1 cellular context compared by ENCODE assay signal in genomic region chrX:49812177-49812576, GRCh38.
TF ChIP-seq lines count a peak whose summit lies in the region.

No MANE protein-coding gene starts in this region.

TF ChIP-seq in HepG2, 621 proteins besides CTCF, POLR2A, EP300 and RAD21 (continued from another document and continues in another):
- peak; percentile 86 for TF ChIP-seq ARID5B (CRISPR knock-in tag; IDR thresholded peaks at IDR 0.05)
- no peak for TF ChIP-seq RFX3 (CRISPR knock-in tag; IDR thresholded peaks at IDR 0.05)
- TF ChIP-seq, protein P1, sequence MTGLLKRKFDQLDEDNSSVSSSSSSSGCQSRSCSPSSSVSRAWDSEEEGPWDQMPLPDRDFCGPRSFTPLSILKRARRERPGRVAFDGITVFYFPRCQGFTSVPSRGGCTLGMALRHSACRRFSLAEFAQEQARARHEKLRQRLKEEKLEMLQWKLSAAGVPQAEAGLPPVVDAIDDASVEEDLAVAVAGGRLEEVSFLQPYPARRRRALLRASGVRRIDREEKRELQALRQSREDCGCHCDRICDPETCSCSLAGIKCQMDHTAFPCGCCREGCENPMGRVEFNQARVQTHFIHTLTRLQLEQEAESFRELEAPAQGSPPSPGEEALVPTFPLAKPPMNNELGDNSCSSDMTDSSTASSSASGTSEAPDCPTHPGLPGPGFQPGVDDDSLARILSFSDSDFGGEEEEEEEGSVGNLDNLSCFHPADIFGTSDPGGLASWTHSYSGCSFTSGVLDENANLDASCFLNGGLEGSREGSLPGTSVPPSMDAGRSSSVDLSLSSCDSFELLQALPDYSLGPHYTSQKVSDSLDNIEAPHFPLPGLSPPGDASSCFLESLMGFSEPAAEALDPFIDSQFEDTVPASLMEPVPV (CRISPR knock-in tag; IDR thresholded peaks at IDR 0.05) = no peak
- TF ChIP-seq ZNF816 (CRISPR knock-in tag; IDR thresholded peaks at IDR 0.05; ENCODE audit: borderline replicate concordance) = no peak
- no peak for TF ChIP-seq ELF4 (CRISPR knock-in tag; IDR thresholded peaks at IDR 0.05; ENCODE audit: borderline replicate concordance)
- TF ChIP-seq U2AF1 (optimal IDR thresholded peaks at IDR 0.05; ENCODE audit: low read depth, low read length) = no peak
- TF ChIP-seq ZMAT5 (CRISPR knock-in tag; IDR thresholded peaks at IDR 0.05; ENCODE audit: borderline replicate concordance, low read depth) = no peak
- no peak for TF ChIP-seq ZNF598 (CRISPR knock-in tag; IDR thresholded peaks at IDR 0.05; ENCODE audit: borderline replicate concordance)
- no peak for TF ChIP-seq ZNF614 (CRISPR knock-in tag; IDR thresholded peaks at IDR 0.05; ENCODE audit: borderline replicate concordance)
- TF ChIP-seq, protein P2, sequence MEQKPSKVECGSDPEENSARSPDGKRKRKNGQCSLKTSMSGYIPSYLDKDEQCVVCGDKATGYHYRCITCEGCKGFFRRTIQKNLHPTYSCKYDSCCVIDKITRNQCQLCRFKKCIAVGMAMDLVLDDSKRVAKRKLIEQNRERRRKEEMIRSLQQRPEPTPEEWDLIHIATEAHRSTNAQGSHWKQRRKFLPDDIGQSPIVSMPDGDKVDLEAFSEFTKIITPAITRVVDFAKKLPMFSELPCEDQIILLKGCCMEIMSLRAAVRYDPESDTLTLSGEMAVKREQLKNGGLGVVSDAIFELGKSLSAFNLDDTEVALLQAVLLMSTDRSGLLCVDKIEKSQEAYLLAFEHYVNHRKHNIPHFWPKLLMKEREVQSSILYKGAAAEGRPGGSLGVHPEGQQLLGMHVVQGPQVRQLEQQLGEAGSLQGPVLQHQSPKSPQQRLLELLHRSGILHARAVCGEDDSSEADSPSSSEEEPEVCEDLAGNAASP (CRISPR knock-in tag; IDR thresholded peaks at IDR 0.05; ENCODE audit: borderline replicate concordance) = no peak; the same call in 1 of the 2 replicates
- no peak for TF ChIP-seq ZNF773 (CRISPR knock-in tag; IDR thresholded peaks at IDR 0.05; ENCODE audit: borderline replicate concordance)
- no peak for TF ChIP-seq EZH2 (conservative IDR thresholded peaks at IDR 0.05; ENCODE audit: low read depth, low read length)
- no peak for TF ChIP-seq KMT2A (CRISPR knock-in tag; IDR thresholded peaks at IDR 0.05)
- TF ChIP-seq, protein P3, sequence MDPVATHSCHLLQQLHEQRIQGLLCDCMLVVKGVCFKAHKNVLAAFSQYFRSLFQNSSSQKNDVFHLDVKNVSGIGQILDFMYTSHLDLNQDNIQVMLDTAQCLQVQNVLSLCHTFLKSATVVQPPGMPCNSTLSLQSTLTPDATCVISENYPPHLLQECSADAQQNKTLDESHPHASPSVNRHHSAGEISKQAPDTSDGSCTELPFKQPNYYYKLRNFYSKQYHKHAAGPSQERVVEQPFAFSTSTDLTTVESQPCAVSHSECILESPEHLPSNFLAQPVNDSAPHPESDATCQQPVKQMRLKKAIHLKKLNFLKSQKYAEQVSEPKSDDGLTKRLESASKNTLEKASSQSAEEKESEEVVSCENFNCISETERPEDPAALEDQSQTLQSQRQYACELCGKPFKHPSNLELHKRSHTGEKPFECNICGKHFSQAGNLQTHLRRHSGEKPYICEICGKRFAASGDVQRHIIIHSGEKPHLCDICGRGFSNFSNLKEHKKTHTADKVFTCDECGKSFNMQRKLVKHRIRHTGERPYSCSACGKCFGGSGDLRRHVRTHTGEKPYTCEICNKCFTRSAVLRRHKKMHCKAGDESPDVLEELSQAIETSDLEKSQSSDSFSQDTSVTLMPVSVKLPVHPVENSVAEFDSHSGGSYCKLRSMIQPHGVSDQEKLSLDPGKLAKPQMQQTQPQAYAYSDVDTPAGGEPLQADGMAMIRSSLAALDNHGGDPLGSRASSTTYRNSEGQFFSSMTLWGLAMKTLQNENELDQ (CRISPR knock-in tag; IDR thresholded peaks at IDR 0.05; ENCODE audit: borderline replicate concordance) = no peak
- no peak for TF ChIP-seq ZNF446 (CRISPR knock-in tag; IDR thresholded peaks at IDR 0.05)
- no peak for TF ChIP-seq JUNB (CRISPR knock-in tag; IDR thresholded peaks at IDR 0.05; ENCODE audit: borderline replicate concordance)
- TF ChIP-seq REL (CRISPR knock-in tag; conservative IDR thresholded peaks at IDR 0.05) = no peak
- no peak for TF ChIP-seq ZHX1 (CRISPR knock-in tag; IDR thresholded peaks at IDR 0.05; ENCODE audit: low read depth)
- TF ChIP-seq ZNF775 (CRISPR knock-in tag; IDR thresholded peaks at IDR 0.05; ENCODE audit: borderline replicate concordance) = no peak
- no peak for TF ChIP-seq ZSCAN20 (CRISPR knock-in tag; IDR thresholded peaks at IDR 0.05; ENCODE audit: borderline replicate concordance)
- TF ChIP-seq ZNF337 (CRISPR knock-in tag; IDR thresholded peaks at IDR 0.05; ENCODE audit: borderline replicate concordance, low read depth) = no peak
- TF ChIP-seq, protein P4, sequence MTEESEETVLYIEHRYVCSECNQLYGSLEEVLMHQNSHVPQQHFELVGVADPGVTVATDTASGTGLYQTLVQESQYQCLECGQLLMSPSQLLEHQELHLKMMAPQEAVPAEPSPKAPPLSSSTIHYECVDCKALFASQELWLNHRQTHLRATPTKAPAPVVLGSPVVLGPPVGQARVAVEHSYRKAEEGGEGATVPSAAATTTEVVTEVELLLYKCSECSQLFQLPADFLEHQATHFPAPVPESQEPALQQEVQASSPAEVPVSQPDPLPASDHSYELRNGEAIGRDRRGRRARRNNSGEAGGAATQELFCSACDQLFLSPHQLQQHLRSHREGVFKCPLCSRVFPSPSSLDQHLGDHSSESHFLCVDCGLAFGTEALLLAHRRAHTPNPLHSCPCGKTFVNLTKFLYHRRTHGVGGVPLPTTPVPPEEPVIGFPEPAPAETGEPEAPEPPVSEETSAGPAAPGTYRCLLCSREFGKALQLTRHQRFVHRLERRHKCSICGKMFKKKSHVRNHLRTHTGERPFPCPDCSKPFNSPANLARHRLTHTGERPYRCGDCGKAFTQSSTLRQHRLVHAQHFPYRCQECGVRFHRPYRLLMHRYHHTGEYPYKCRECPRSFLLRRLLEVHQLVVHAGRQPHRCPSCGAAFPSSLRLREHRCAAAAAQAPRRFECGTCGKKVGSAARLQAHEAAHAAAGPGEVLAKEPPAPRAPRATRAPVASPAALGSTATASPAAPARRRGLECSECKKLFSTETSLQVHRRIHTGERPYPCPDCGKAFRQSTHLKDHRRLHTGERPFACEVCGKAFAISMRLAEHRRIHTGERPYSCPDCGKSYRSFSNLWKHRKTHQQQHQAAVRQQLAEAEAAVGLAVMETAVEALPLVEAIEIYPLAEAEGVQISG (CRISPR knock-in tag; IDR thresholded peaks at IDR 0.05) = no peak
- no peak for TF ChIP-seq ZNF724P (CRISPR knock-in tag; IDR thresholded peaks at IDR 0.05; ENCODE audit: borderline replicate concordance)
- TF ChIP-seq, protein P5, sequence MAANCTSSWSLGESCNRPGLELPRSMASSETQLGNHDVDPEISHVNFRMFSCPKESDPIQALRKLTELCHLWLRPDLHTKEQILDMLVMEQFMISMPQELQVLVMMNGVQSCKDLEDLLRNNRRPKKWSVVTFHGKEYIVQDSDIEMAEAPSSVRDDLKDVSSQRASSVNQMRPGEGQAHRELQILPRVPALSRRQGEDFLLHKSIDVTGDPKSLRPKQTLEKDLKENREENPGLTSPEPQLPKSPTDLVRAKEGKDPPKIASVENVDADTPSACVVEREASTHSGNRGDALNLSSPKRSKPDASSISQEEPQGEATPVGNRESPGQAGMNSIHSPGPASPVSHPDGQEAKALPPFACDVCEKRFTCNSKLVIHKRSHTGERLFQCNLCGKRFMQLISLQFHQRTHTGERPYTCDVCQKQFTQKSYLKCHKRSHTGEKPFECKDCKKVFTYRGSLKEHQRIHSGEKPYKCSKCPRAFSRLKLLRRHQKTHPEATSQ (CRISPR knock-in tag; IDR thresholded peaks at IDR 0.05; ENCODE audit: borderline replicate concordance) = no peak
- TF ChIP-seq PRPF4 (IDR thresholded peaks at IDR 0.05; ENCODE audit: low read depth, low read length, poor library complexity, severe bottlenecking) = no peak
- no peak for TF ChIP-seq ZXDC (CRISPR knock-in tag; IDR thresholded peaks at IDR 0.05)
- TF ChIP-seq TBX3 (IDR thresholded peaks at IDR 0.05; ENCODE audit: borderline replicate concordance) = peak; percentile 98
- TF ChIP-seq MLLT10 (CRISPR knock-in tag; IDR thresholded peaks at IDR 0.05) = no peak
- no peak for TF ChIP-seq FOXP1 (IDR thresholded peaks at IDR 0.05)
- TF ChIP-seq FOXP1 (CRISPR knock-in tag; IDR thresholded peaks at IDR 0.05) = peak; percentile 62; the same call in 1 of the 2 replicates
- TF ChIP-seq ZNF441 (CRISPR knock-in tag; IDR thresholded peaks at IDR 0.05; ENCODE audit: borderline replicate concordance) = no peak
- TF ChIP-seq SAFB2 (CRISPR knock-in tag; IDR thresholded peaks at IDR 0.05; ENCODE audit: borderline replicate concordance, low read depth) = no peak
- TF ChIP-seq GATA4 (IDR thresholded peaks at IDR 0.05; ENCODE audit: borderline replicate concordance, low read depth) = peak; percentile 93
- TF ChIP-seq RXRB (CRISPR knock-in tag; IDR thresholded peaks at IDR 0.05; ENCODE audit: borderline replicate concordance) = peak; percentile 68; the same call in 1 of the 2 replicates
- no peak for TF ChIP-seq CREBL2 (CRISPR knock-in tag; IDR thresholded peaks at IDR 0.05; ENCODE audit: borderline replicate concordance)
- TF ChIP-seq TCF12 (IDR thresholded peaks at IDR 0.05) = no peak
- no peak for TF ChIP-seq TCF12 (CRISPR knock-in tag; IDR thresholded peaks at IDR 0.05)
- TF ChIP-seq, protein P6, sequence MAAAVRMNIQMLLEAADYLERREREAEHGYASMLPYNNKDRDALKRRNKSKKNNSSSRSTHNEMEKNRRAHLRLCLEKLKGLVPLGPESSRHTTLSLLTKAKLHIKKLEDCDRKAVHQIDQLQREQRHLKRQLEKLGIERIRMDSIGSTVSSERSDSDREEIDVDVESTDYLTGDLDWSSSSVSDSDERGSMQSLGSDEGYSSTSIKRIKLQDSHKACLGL (CRISPR knock-in tag; IDR thresholded peaks at IDR 0.05) = no peak
- no peak for TF ChIP-seq SMC3 (IDR thresholded peaks at IDR 0.05; ENCODE audit: low read length)
- TF ChIP-seq NKX3-1 (CRISPR knock-in tag; IDR thresholded peaks at IDR 0.05) = peak; percentile 61; the same call in 1 of the 2 replicates
